8 cellular contexts compared by ENCODE assay signal in genomic region chr12:47207005-47207717, GRCh38.
A peak's percentile ranks its signal among the peaks of the same experiment; 100 is the strongest.
DNase-seq lines count a peak whose midpoint lies in the region; ATAC-seq and TF ChIP-seq lines count a peak whose summit lies in the region.

No MANE protein-coding gene starts in this region.

- H3K18ac ChIP-seq in trophoblast cell (ENCODE audit: low read length) = no peak overlapping the region

- CTCF ChIA-PET in Calu3 (lab: Charles Lee) = no interaction called here

- no peak overlapping the region for H2BK12ac ChIP-seq in trophoblast cell (ENCODE audit: low read length)

- ATAC-seq in GM18498 (IDR thresholded peaks at IDR 0.05; ENCODE audit: unreplicated experiment) = peak; percentile 73
- ATAC-seq in GM21515 (IDR thresholded peaks at IDR 0.05; ENCODE audit: unreplicated experiment) = peak; percentile 56

- H3K4ac ChIP-seq in trophoblast cell (ENCODE audit: low read depth, low read length) = no peak overlapping the region

- H3K9me3 ChIP-seq in trophoblast cell (ENCODE audit: insufficient read depth, low read depth, low read length) (no peaks in the 10 kb centered on the region), thyroid gland (no peaks in the 10 kb centered on the region)

- H3K79me2 ChIP-seq in trophoblast cell (ENCODE audit: control insufficient read depth, insufficient read depth, low read length, poor library complexity) = no peaks in the 10 kb centered on the region

- TF ChIP-seq POLR2A in thyroid gland (IDR thresholded peaks at IDR 0.05) = no peak

- H3K14ac ChIP-seq in trophoblast cell (ENCODE audit: low read length) = no peak overlapping the region

- no peaks in the 10 kb centered on the region for H3K9me3 Mint-ChIP-seq in activated T-helper 1 cell treated with anti-CD3 and anti-CD28 coated beads, Interleukin-12 subunit alpha, Interleukin-12 subunit beta, Interleukin-2, Interleukin-4 antibody, amounts not matched to agents 30 ng/mL and 10 ng/mL and 1 ng/mL, durations not matched to agents 14 hours and 24 hours and 36 hours
- peaks cover 2% of the 10 kb centered on the region for H3K9me3 Mint-ChIP-seq in Calu3 (ENCODE audit: low read depth, unreplicated experiment)

- H3K4me3 ChIP-seq in trophoblast cell (ENCODE audit: low read depth, low read length) (no peak overlapping the region), thyroid gland (replicated peaks in 1 of 3) (no peak overlapping the region)

- no peaks in the 10 kb centered on the region for H3K79me1 ChIP-seq in trophoblast cell (ENCODE audit: low read length)

- DNase-seq in HUDEP-2 (lab: John Stamatoyannopoulos, UW; ENCODE audit: unreplicated experiment in 76 of 76) (peak in 75 of 76 experiments; percentile 39 to 99 (median 93)), trophoblast cell (no peak), thyroid gland (no peak), Calu3 (no peak), posterior cingulate gyrus (no peak)
- no peak for DNase-seq in activated T-helper 1 cell treated with anti-CD3 and anti-CD28 coated beads, Interleukin-12 subunit alpha, Interleukin-12 subunit beta, Interleukin-2, Interleukin-4 antibody, amounts not matched to agents 30 ng/mL and 10 ng/mL and 1 ng/mL, durations not matched to agents 14 hours and 24 hours and 36 hours (ENCODE audit: low spot score)

- TF ChIP-seq CTCF in thyroid gland (IDR thresholded peaks at IDR 0.05) (no peak), Calu3 (IDR thresholded peaks at IDR 0.05; ENCODE audit: unreplicated experiment) (no peak)

- peak overlapping the region; percentile 70 for H3K4me3 Mint-ChIP-seq in activated T-helper 1 cell treated with anti-CD3 and anti-CD28 coated beads, Interleukin-12 subunit alpha, Interleukin-12 subunit beta, Interleukin-2, Interleukin-4 antibody, amounts not matched to agents 30 ng/mL and 10 ng/mL and 1 ng/mL, durations not matched to agents 14 hours and 24 hours and 36 hours
- H3K4me3 Mint-ChIP-seq in Calu3 (ENCODE audit: low read depth, unreplicated experiment) = no peak overlapping the region

- no peaks in the 10 kb centered on the region for H3K27me3 Mint-ChIP-seq in activated T-helper 1 cell treated with anti-CD3 and anti-CD28 coated beads, Interleukin-12 subunit alpha, Interleukin-12 subunit beta, Interleukin-2, Interleukin-4 antibody, amounts not matched to agents 30 ng/mL and 10 ng/mL and 1 ng/mL, durations not matched to agents 14 hours and 24 hours and 36 hours (ENCODE audit: insufficient read depth)
- no peaks in the 10 kb centered on the region for H3K27me3 Mint-ChIP-seq in Calu3 (ENCODE audit: unreplicated experiment)

- no peak overlapping the region for H2AFZ ChIP-seq in trophoblast cell (ENCODE audit: insufficient read depth, low read length, poor library complexity)

- BruUV-seq in Calu3 (replicated peaks; lab: Mats Ljungman, UMichigan) = no TSS peak

- no peak overlapping the region for H3K23ac ChIP-seq in trophoblast cell (ENCODE audit: low read length)

- H4K91ac ChIP-seq in trophoblast cell (ENCODE audit: low read depth, low read length) = peak overlapping the region; percentile 5

- peak overlapping the region; percentile 70 for H2AK5ac ChIP-seq in trophoblast cell (ENCODE audit: low read length)

- no peak overlapping the region for H4K8ac ChIP-seq in trophoblast cell (ENCODE audit: low read depth, low read length)

- H3K36me3 ChIP-seq in trophoblast cell (ENCODE audit: control insufficient read depth in 1 of 2, insufficient read depth in 2 of 2, low read length in 2 of 2) (no peaks in the 10 kb centered on the region), thyroid gland (no peaks in the 10 kb centered on the region)

- no peak overlapping the region for H2BK120ac ChIP-seq in trophoblast cell (ENCODE audit: insufficient read depth, low read length, poor library complexity)

- H2BK5ac ChIP-seq in trophoblast cell (ENCODE audit: low read depth, low read length, poor library complexity) = no peak overlapping the region

- no peaks in the 10 kb centered on the region for H3K27me3 ChIP-seq in trophoblast cell (ENCODE audit: insufficient read depth, low read length)
- no peaks in the 10 kb centered on the region for H3K27me3 ChIP-seq in thyroid gland

- peaks cover 69% of the 10 kb centered on the region for H3K4me1 Mint-ChIP-seq in activated T-helper 1 cell treated with anti-CD3 and anti-CD28 coated beads, Interleukin-12 subunit alpha, Interleukin-12 subunit beta, Interleukin-2, Interleukin-4 antibody, amounts not matched to agents 30 ng/mL and 10 ng/mL and 1 ng/mL, durations not matched to agents 14 hours and 24 hours and 36 hours (ENCODE audit: low read depth)
- H3K4me1 Mint-ChIP-seq in Calu3 (ENCODE audit: low read depth, unreplicated experiment) = no peaks in the 10 kb centered on the region

- no peak overlapping the region for H3K4me2 ChIP-seq in trophoblast cell (ENCODE audit: low read length)

- intact Hi-C loops in activated T-helper 1 cell treated with anti-CD3 and anti-CD28 coated beads, Interleukin-12 subunit alpha, Interleukin-12 subunit beta, Interleukin-2, Interleukin-4 antibody, amounts not matched to agents 30 ng/mL and 10 ng/mL and 1 ng/mL, durations not matched to agents 14 hours and 24 hours and 36 hours (cut with micrococcal nuclease) = loop anchor here (2.0 kb wide), 1 partner anchor 14 kb away; no protein-coding TSS in a partner anchor
- intact Hi-C loops in thyroid gland (cut with DNase I) (no loop called here), Calu3 (cut with micrococcal nuclease; ENCODE audit: unreplicated experiment) (no loop called here), posterior cingulate gyrus (cut with DNase I) (no loop called here)

- no CpG with 5 or more reads among the region's 2 CpGs for WGBS in trophoblast cell (ENCODE audit: extremely low coverage, insufficient coverage, insufficient read length)
- 55 to 74% methylated on average over 2 of the region's 2 CpGs for whole genome bisulfite sequencing in thyroid gland, 2 donors

- H4K12ac ChIP-seq in trophoblast cell (ENCODE audit: low read depth, low read length) = no peak overlapping the region

- no peak overlapping the region for H3K9ac ChIP-seq in trophoblast cell (ENCODE audit: low read length)

- peaks cover 0 to 2% of the 10 kb centered on the region in 2 experiments for H3K4me1 ChIP-seq in trophoblast cell (ENCODE audit: control insufficient read depth in 1 of 2, insufficient read depth in 2 of 2, low read length in 2 of 2)
- no peaks in the 10 kb centered on the region for H3K4me1 ChIP-seq in thyroid gland

- H3K36me3 Mint-ChIP-seq in activated T-helper 1 cell treated with anti-CD3 and anti-CD28 coated beads, Interleukin-12 subunit alpha, Interleukin-12 subunit beta, Interleukin-2, Interleukin-4 antibody, amounts not matched to agents 30 ng/mL and 10 ng/mL and 1 ng/mL, durations not matched to agents 14 hours and 24 hours and 36 hours (ENCODE audit: low read depth) = peaks cover 58% of the 10 kb centered on the region
- H3K36me3 Mint-ChIP-seq in Calu3 (ENCODE audit: insufficient read depth, unreplicated experiment) = no peaks in the 10 kb centered on the region

- H3K27ac Mint-ChIP-seq in activated T-helper 1 cell treated with anti-CD3 and anti-CD28 coated beads, Interleukin-12 subunit alpha, Interleukin-12 subunit beta, Interleukin-2, Interleukin-4 antibody, amounts not matched to agents 30 ng/mL and 10 ng/mL and 1 ng/mL, durations not matched to agents 14 hours and 24 hours and 36 hours = peak overlapping the region; percentile 85
- H3K27ac Mint-ChIP-seq in Calu3 (ENCODE audit: unreplicated experiment) = no peak overlapping the region

- H3K27ac ChIP-seq in trophoblast cell (ENCODE audit: low read depth, low read length) (no peak overlapping the region), thyroid gland (no peak overlapping the region)

Comparison
In these comparisons a context has a peak if more than half of its experiments do, and no peak if none do; other contexts are left out.
1. DNase-seq: peak in HUDEP-2 (75 of 76); none in activated T-helper 1 cell treated with anti-CD3 and anti-CD28 coated beads, Interleukin-12 subunit alpha, Interleukin-12 subunit beta, Interleukin-2, Interleukin-4 antibody, amounts not matched to agents 30 ng/mL and 10 ng/mL and 1 ng/mL, durations not matched to agents 14 hours and 24 hours and 36 hours (single experiment), trophoblast cell (0 of 2), thyroid gland (0 of 2), Calu3 (single experiment) and posterior cingulate gyrus (0 of 10).